In the genomic region with DNA sequence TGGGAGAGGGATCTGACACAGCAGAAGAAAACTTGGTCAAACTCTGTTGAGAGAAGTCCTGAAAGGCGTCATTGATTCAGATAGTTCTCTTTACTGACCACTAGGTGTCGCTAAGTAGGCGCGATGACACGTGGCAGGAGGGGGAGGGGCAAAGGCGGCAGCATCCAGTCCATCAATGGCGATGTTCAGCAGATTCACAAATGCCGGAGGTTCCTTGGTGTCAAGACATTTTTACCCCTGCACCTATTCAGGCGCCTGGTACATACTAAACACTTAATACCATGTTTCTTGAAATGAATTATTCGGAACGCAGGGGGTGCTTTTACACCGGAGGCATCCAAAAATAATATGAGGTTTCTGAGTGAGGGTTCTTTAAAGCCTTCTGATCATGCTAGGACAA, we compare ENCODE assay signal across 1 cellular context.
TF ChIP-seq lines count a peak whose summit lies in the region.

No MANE protein-coding gene starts in this region.

TF ChIP-seq in GM12878, 131 proteins besides CTCF, POLR2A, EP300 and RAD21 (continued from another document and continues in another):
- TF ChIP-seq, protein P1, sequence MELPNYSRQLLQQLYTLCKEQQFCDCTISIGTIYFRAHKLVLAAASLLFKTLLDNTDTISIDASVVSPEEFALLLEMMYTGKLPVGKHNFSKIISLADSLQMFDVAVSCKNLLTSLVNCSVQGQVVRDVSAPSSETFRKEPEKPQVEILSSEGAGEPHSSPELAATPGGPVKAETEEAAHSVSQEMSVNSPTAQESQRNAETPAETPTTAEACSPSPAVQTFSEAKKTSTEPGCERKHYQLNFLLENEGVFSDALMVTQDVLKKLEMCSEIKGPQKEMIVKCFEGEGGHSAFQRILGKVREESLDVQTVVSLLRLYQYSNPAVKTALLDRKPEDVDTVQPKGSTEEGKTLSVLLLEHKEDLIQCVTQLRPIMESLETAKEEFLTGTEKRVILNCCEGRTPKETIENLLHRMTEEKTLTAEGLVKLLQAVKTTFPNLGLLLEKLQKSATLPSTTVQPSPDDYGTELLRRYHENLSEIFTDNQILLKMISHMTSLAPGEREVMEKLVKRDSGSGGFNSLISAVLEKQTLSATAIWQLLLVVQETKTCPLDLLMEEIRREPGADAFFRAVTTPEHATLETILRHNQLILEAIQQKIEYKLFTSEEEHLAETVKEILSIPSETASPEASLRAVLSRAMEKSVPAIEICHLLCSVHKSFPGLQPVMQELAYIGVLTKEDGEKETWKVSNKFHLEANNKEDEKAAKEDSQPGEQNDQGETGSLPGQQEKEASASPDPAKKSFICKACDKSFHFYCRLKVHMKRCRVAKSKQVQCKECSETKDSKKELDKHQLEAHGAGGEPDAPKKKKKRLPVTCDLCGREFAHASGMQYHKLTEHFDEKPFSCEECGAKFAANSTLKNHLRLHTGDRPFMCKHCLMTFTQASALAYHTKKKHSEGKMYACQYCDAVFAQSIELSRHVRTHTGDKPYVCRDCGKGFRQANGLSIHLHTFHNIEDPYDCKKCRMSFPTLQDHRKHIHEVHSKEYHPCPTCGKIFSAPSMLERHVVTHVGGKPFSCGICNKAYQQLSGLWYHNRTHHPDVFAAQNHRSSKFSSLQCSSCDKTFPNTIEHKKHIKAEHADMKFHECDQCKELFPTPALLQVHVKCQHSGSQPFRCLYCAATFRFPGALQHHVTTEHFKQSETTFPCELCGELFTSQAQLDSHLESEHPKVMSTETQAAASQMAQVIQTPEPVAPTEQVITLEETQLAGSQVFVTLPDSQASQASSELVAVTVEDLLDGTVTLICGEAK (IDR thresholded peaks at IDR 0.05; ENCODE audit: borderline replicate concordance), result no peak
- TF ChIP-seq CHD1 (IDR thresholded peaks at IDR 0.05; ENCODE audit: low read depth, low read length) (peak; percentile 82; the same call in 1 of the 2 replicates), BCL11A (IDR thresholded peaks at IDR 0.05; ENCODE audit: low read depth, low read length) (0 out of 2 replicates have a peak, but pooled peaks have one; percentile 14), NFIC (IDR thresholded peaks at IDR 0.05; ENCODE audit: low read depth, low read length) (peak; percentile 76; the same call in 1 of the 2 replicates), DPF2 (IDR thresholded peaks at IDR 0.05) (peak; percentile 35; the same call in 1 of the 2 replicates), ZNF384 (IDR thresholded peaks at IDR 0.05; ENCODE audit: borderline replicate concordance, low read depth, low read length) (peak; percentile 28; the same call in 1 of the 2 replicates), SMARCA5 (IDR thresholded peaks at IDR 0.05) (peak; percentile 96), EGR1 (IDR thresholded peaks at IDR 0.05; ENCODE audit: borderline replicate concordance in 1 of 2, low read depth in 2 of 2, low read length in 2 of 2) (no peak), POLR2AphosphoS2 (IDR thresholded peaks at IDR 0.05; ENCODE audit: low read depth, low read length) (no peak), KAT2A (conservative IDR thresholded peaks at IDR 0.05; ENCODE audit: control insufficient read depth, low read depth, low read length) (no peak), HSF1 (IDR thresholded peaks at IDR 0.05; ENCODE audit: low read depth, low read length) (0 out of 2 replicates have a peak, but pooled peaks have one; percentile 20), NRF1 (conservative IDR thresholded peaks at IDR 0.05; ENCODE audit: low read depth, low read length) (no peak), MYB (IDR thresholded peaks at IDR 0.05; ENCODE audit: borderline replicate concordance, low read depth, low read length) (no peak), IRF3 (IDR thresholded peaks at IDR 0.05) (no peak), ZBED1 (IDR thresholded peaks at IDR 0.05; ENCODE audit: borderline replicate concordance) (peak; percentile 24; the same call in 1 of the 2 replicates), MEF2A (IDR thresholded peaks at IDR 0.05; ENCODE audit: insufficient read depth, low read depth, low read length) (peak; percentile 26; the same call in 1 of the 2 replicates), PKNOX1 (IDR thresholded peaks at IDR 0.05) (peak; percentile 86), MTA3 (IDR thresholded peaks at IDR 0.05; ENCODE audit: borderline replicate concordance, low read length) (no peak), ASH2L (IDR thresholded peaks at IDR 0.05; ENCODE audit: borderline replicate concordance, low read depth) (no peak), TBL1XR1 (IDR thresholded peaks at IDR 0.05; ENCODE audit: low read depth, low read length) (peak; percentile 72; the same call in 1 of the 2 replicates), HCFC1 (IDR thresholded peaks at IDR 0.05; ENCODE audit: low read length) (peak; percentile 56), EZH2 (IDR thresholded peaks at IDR 0.05; ENCODE audit: borderline replicate concordance, control insufficient read depth, low read depth, low read length) (no peak), POU2F2 (IDR thresholded peaks at IDR 0.05; ENCODE audit: borderline replicate concordance, low read depth, low read length) (peak; percentile 86; the same call in 1 of the 3 replicates), LARP7 (IDR thresholded peaks at IDR 0.05) (no peak), NR2C2 (IDR thresholded peaks at IDR 0.05; ENCODE audit: borderline replicate concordance, control insufficient read depth, insufficient read length, low read depth) (no peak)
- TF ChIP-seq, protein P2, sequence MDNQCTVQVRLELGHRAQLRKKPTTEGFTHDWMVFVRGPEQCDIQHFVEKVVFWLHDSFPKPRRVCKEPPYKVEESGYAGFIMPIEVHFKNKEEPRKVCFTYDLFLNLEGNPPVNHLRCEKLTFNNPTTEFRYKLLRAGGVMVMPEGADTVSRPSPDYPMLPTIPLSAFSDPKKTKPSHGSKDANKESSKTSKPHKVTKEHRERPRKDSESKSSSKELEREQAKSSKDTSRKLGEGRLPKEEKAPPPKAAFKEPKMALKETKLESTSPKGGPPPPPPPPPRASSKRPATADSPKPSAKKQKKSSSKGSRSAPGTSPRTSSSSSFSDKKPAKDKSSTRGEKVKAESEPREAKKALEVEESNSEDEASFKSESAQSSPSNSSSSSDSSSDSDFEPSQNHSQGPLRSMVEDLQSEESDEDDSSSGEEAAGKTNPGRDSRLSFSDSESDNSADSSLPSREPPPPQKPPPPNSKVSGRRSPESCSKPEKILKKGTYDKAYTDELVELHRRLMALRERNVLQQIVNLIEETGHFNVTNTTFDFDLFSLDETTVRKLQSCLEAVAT (IDR thresholded peaks at IDR 0.05), result peak; percentile 53; the same call in 1 of the 2 replicates
- TF ChIP-seq, protein P3, sequence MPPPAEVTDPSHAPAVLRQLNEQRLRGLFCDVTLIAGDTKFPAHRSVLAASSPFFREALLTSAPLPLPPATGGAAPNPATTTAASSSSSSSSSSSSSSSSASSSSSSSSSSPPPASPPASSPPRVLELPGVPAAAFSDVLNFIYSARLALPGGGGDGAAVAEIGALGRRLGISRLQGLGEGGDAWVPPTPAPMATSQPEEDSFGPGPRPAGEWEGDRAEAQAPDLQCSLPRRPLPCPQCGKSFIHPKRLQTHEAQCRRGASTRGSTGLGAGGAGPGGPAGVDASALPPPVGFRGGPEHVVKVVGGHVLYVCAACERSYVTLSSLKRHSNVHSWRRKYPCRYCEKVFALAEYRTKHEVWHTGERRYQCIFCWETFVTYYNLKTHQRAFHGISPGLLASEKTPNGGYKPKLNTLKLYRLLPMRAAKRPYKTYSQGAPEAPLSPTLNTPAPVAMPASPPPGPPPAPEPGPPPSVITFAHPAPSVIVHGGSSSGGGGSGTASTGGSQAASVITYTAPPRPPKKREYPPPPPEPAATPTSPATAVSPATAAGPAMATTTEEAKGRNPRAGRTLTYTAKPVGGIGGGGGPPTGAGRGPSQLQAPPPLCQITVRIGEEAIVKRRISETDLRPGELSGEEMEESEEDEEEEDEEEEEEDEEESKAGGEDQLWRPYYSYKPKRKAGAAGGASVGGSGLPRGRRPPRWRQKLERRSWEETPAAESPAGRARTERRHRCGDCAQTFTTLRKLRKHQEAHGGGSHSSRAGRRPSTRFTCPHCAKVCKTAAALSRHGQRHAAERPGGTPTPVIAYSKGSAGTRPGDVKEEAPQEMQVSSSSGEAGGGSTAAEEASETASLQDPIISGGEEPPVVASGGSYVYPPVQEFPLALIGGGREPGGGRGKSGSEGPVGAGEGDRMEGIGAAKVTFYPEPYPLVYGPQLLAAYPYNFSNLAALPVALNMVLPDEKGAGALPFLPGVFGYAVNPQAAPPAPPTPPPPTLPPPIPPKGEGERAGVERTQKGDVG (CRISPR knock-in tag; IDR thresholded peaks at IDR 0.05), result no peak
- TF ChIP-seq, protein P4, sequence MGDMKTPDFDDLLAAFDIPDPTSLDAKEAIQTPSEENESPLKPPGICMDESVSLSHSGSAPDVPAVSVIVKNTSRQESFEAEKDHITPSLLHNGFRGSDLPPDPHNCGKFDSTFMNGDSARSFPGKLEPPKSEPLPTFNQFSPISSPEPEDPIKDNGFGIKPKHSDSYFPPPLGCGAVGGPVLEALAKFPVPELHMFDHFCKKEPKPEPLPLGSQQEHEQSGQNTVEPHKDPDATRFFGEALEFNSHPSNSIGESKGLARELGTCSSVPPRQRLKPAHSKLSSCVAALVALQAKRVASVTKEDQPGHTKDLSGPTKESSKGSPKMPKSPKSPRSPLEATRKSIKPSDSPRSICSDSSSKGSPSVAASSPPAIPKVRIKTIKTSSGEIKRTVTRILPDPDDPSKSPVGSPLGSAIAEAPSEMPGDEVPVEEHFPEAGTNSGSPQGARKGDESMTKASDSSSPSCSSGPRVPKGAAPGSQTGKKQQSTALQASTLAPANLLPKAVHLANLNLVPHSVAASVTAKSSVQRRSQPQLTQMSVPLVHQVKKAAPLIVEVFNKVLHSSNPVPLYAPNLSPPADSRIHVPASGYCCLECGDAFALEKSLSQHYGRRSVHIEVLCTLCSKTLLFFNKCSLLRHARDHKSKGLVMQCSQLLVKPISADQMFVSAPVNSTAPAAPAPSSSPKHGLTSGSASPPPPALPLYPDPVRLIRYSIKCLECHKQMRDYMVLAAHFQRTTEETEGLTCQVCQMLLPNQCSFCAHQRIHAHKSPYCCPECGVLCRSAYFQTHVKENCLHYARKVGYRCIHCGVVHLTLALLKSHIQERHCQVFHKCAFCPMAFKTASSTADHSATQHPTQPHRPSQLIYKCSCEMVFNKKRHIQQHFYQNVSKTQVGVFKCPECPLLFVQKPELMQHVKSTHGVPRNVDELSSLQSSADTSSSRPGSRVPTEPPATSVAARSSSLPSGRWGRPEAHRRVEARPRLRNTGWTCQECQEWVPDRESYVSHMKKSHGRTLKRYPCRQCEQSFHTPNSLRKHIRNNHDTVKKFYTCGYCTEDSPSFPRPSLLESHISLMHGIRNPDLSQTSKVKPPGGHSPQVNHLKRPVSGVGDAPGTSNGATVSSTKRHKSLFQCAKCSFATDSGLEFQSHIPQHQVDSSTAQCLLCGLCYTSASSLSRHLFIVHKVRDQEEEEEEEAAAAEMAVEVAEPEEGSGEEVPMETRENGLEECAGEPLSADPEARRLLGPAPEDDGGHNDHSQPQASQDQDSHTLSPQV (IDR thresholded peaks at IDR 0.05), result peak; percentile 78; the same call in 1 of the 2 replicates
- TF ChIP-seq, protein P5, sequence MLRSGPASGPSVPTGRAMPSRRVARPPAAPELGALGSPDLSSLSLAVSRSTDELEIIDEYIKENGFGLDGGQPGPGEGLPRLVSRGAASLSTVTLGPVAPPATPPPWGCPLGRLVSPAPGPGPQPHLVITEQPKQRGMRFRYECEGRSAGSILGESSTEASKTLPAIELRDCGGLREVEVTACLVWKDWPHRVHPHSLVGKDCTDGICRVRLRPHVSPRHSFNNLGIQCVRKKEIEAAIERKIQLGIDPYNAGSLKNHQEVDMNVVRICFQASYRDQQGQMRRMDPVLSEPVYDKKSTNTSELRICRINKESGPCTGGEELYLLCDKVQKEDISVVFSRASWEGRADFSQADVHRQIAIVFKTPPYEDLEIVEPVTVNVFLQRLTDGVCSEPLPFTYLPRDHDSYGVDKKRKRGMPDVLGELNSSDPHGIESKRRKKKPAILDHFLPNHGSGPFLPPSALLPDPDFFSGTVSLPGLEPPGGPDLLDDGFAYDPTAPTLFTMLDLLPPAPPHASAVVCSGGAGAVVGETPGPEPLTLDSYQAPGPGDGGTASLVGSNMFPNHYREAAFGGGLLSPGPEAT (IDR thresholded peaks at IDR 0.05; ENCODE audit: low read depth), result no peak; the same call in 1 of the 2 replicates
